In the genomic region with DNA sequence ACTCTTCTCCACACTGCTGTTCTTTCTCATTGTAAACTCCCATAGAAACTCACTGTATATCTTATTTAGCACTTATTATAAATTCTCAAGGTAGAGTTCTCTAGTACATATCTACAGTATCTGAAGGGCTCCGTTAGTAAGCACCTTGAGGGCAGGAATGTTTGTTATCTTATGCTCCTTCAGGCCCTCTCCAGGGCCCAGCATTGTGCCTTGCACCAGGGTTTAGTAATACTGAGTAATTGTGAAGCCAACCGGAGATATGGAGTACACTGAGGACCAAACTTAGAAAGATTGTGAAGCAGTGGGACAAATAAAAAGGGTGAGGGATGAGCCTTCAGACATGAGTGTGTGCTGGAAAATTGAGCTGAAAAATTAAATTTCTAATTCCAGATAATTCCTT, we compare ENCODE assay signal across 19 cellular contexts. TPM values are rescaled to one million over a fixed set of nuclear protein-coding genes. Genes with fewer than 3 reads are reported as not detected.
"Had no signal": no experiment of that assay in that cellular context is flagged by ENCODE, and none has a peak within 500 bp of the region (broad histone marks: within the 10 kb centered on the region; RNA-seq: fewer than 3 reads in every experiment).

No MANE protein-coding gene starts in this region.

- H3K9me3 Mint-ChIP-seq: activated naive CD8-positive, alpha-beta T cell treated with anti-CD3 and anti-CD28 coated beads, Interleukin-2, amount 50 U/mL, for 24 hours; activated T-helper 1 cell treated with anti-CD3 and anti-CD28 coated beads, Interleukin-12 subunit alpha, Interleukin-12 subunit beta, Interleukin-2, Interleukin-4 antibody, amounts not matched to agents 30 ng/mL and 10 ng/mL and 1 ng/mL, durations not matched to agents 14 hours and 24 hours and 36 hours; stimulated activated memory B cell treated with anti-CD40 and anti-IgM and Interleukin-4, amounts not matched to agents 10 μg/mL and 1 μg/mL and 100 μg/mL, for 72 hours; WTC11 had no signal

- H3K4me1 Mint-ChIP-seq: stimulated activated memory B cell treated with anti-CD40 and anti-IgM and Interleukin-4, amounts not matched to agents 10 μg/mL and 1 μg/mL and 100 μg/mL, for 72 hours had no signal

- H3K4me3 ChIP-seq: coronary artery, heart right ventricle, spleen had no signal

- H3K27me3 Mint-ChIP-seq: activated naive CD8-positive, alpha-beta T cell treated with anti-CD3 and anti-CD28 coated beads, Interleukin-2, amount 50 U/mL, for 24 hours; progenitor cell of endocrine pancreas; stimulated activated memory B cell treated with anti-CD40 and anti-IgM and Interleukin-4, amounts not matched to agents 10 μg/mL and 1 μg/mL and 100 μg/mL, for 72 hours had no signal

- H3K4me3 Mint-ChIP-seq: activated naive CD8-positive, alpha-beta T cell treated with anti-CD3 and anti-CD28 coated beads, Interleukin-2, amount 50 U/mL, for 24 hours; activated T-helper 1 cell treated with anti-CD3 and anti-CD28 coated beads, Interleukin-12 subunit alpha, Interleukin-12 subunit beta, Interleukin-2, Interleukin-4 antibody, amounts not matched to agents 30 ng/mL and 10 ng/mL and 1 ng/mL, durations not matched to agents 14 hours and 24 hours and 36 hours; naive thymus-derived CD4-positive, alpha-beta T cell; stimulated activated memory B cell treated with anti-CD40 and anti-IgM and Interleukin-4, amounts not matched to agents 10 μg/mL and 1 μg/mL and 100 μg/mL, for 72 hours; WTC11 had no signal

- H3K27ac Mint-ChIP-seq: activated naive CD8-positive, alpha-beta T cell treated with anti-CD3 and anti-CD28 coated beads, Interleukin-2, amount 50 U/mL, for 24 hours; activated T-helper 1 cell treated with anti-CD3 and anti-CD28 coated beads, Interleukin-12 subunit alpha, Interleukin-12 subunit beta, Interleukin-2, Interleukin-4 antibody, amounts not matched to agents 30 ng/mL and 10 ng/mL and 1 ng/mL, durations not matched to agents 14 hours and 24 hours and 36 hours; naive thymus-derived CD4-positive, alpha-beta T cell; stimulated activated memory B cell treated with anti-CD40 and anti-IgM and Interleukin-4, amounts not matched to agents 10 μg/mL and 1 μg/mL and 100 μg/mL, for 72 hours; WTC11 had no signal

- H3K36me3 Mint-ChIP-seq: WTC11 had no signal

- FAIRE-seq: astrocyte, frontal cortex had no signal

- ATAC-seq: activated naive CD8-positive, alpha-beta T cell treated with anti-CD3 and anti-CD28 coated beads, Interleukin-2, amount 50 U/mL, for 24 hours; naive thymus-derived CD4-positive, alpha-beta T cell; stimulated activated memory B cell treated with anti-CD40 and anti-IgM and Interleukin-4, amounts not matched to agents 10 μg/mL and 1 μg/mL and 100 μg/mL, for 72 hours; WTC11 had no signal

- DNase-seq: activated CD4-positive, alpha-beta T cell treated with anti-CD3 and anti-CD28 coated beads for 48 hours; activated naive CD4-positive, alpha-beta T cell treated with Interleukin-2 at 50 U/mL for 16 hours; activated naive CD8-positive, alpha-beta T cell treated with anti-CD3 and anti-CD28 coated beads, Interleukin-2, amount 50 U/mL, for 24 hours; central memory CD4-positive, alpha-beta T cell; effector CD4-positive, alpha-beta T cell; naive thymus-derived CD4-positive, alpha-beta T cell; spleen; stimulated activated CD4-positive, alpha-beta T cell treated with anti-CD3 and anti-CD28 coated beads, Interleukin-1b, Interleukin-23, amount 100 ng/mL, for 48 hours; T-helper 1 cell; trophoblast cell had no signal

- H3K36me3 ChIP-seq: heart right ventricle, spleen had no signal

- H3K4me1 ChIP-seq: spleen had no signal

- H3K27me3 ChIP-seq: spleen had no signal

- H3K27ac ChIP-seq: coronary artery, heart right ventricle, spleen had no signal

- H3K9me3 ChIP-seq: heart right ventricle, spleen had no signal

RNA-seq across cellular contexts. Expression of gene RNF43, which starts 26.4 kb away (rescaled TPM):
- total RNA-seq: endothelial cell of umbilical vein had no signal
- polyA plus RNA-seq: endothelial cell of umbilical vein had no signal
